Comparison of ENCODE assay signal across 7 cellular contexts in genomic region chr9:135990468-135991429, GRCh38. TPM values are rescaled to one million over a fixed set of nuclear protein-coding genes. Genes with fewer than 3 reads are reported as not detected.
A peak's percentile ranks its signal among the peaks of the same experiment; 100 is the strongest.
DNase-seq lines count a peak whose midpoint lies in the region; ATAC-seq, FAIRE-seq and TF ChIP-seq lines count a peak whose summit lies in the region.

No MANE protein-coding gene starts in this region.

- peak; percentile 52 for ATAC-seq in sciatic nerve
- no peak for ATAC-seq in HG03442 (IDR thresholded peaks at IDR 0.05; ENCODE audit: unreplicated experiment)
- ATAC-seq in HG02571 (IDR thresholded peaks at IDR 0.05; ENCODE audit: unreplicated experiment): no peak

- peak; percentile 51 for FAIRE-seq in GM12891 (lab: Jason Lieb, UNC)

- no peak for TF ChIP-seq POLR2A in GM12891 (IDR thresholded peaks at IDR 0.05; ENCODE audit: low read depth, low read length)

- peak; percentile 58 for DNase-seq in GM12891 (ENCODE audit: insufficient read length, low spot score)
- peak; percentile 89 for DNase-seq in NCI-H345 (lab: John Stamatoyannopoulos, UW)
- peak; percentile 48 to 62 for DNase-seq in activated T-cell treated with anti-CD3 and anti-CD28 coated beads, Interleukin-2, amount 50 U/mL, for 48 hours
- DNase-seq in fibroblast of mammary gland (ENCODE audit: low read depth): peak; percentile 67
- DNase-seq in sciatic nerve (ENCODE audit: low spot score): no peak

- no peak overlapping the region for H3K4me3 ChIP-seq in fibroblast of mammary gland (ENCODE audit: control insufficient read depth, low read depth, low read length)

- intact Hi-C loops in sciatic nerve (cut with DNase I): no loop called here

- TF ChIP-seq CTCF in fibroblast of mammary gland (conservative IDR thresholded peaks at IDR 0.05; ENCODE audit: control insufficient read depth, insufficient read depth, low read depth, low read length): no peak

TF ChIP-seq in GM12891, 5 proteins besides CTCF, POLR2A, EP300 and RAD21:
- TF ChIP-seq POLR2AphosphoS5 (IDR thresholded peaks at IDR 0.05; ENCODE audit: low read depth, low read length) (no peak), POU2F2 (IDR thresholded peaks at IDR 0.05; ENCODE audit: low read depth, low read length) (no peak), TAF1 (IDR thresholded peaks at IDR 0.05; ENCODE audit: low read depth, low read length) (no peak), PAX5 (IDR thresholded peaks at IDR 0.05; ENCODE audit: insufficient read depth, low read length, severe bottlenecking) (no peak), SPI1 (IDR thresholded peaks at IDR 0.05; ENCODE audit: low read depth, low read length) (no peak)

RNA-seq across cellular contexts. Expression of gene UBAC1, which starts 29.6 kb away (rescaled TPM):
- polyA plus RNA-seq in GM12891 (2012; ENCODE audit: low read depth, missing spikeins): 25.6 TPM
- 35.2 TPM for total RNA-seq in sciatic nerve
